In genomic region chr18:55119434-55119833, GRCh38 we compare ENCODE assay signal across 1 cellular context.
A peak's percentile ranks its signal among the peaks of the same experiment; 100 is the strongest.
TF ChIP-seq lines count a peak whose summit lies in the region.

No MANE protein-coding gene starts in this region.

TF ChIP-seq in K562, 482 proteins besides CTCF, POLR2A, EP300 and RAD21 (continued from another document):
- TF ChIP-seq GABPA (tag; conservative IDR thresholded peaks at IDR 0.05; ENCODE audit: low read depth) (0 out of 2 replicates have a peak, but pooled peaks have one; percentile 18), JUNB (CRISPR knock-in tag; conservative IDR thresholded peaks at IDR 0.05) (no peak), ARID3A (IDR thresholded peaks at IDR 0.05; ENCODE audit: borderline replicate concordance, low read depth, low read length) (no peak), TEAD1 (CRISPR knock-in tag; IDR thresholded peaks at IDR 0.05) (no peak), HEY1 (CRISPR knock-in tag; IDR thresholded peaks at IDR 0.05; ENCODE audit: borderline replicate concordance) (no peak), NR0B1 (IDR thresholded peaks at IDR 0.05; ENCODE audit: partially characterized antibody) (no peak), ZNF282 (CRISPR knock-in tag; IDR thresholded peaks at IDR 0.05) (no peak), BRF1 (IDR thresholded peaks at IDR 0.05; ENCODE audit: borderline replicate concordance, extremely low read depth, insufficient read length) (no peak), TOE1 (IDR thresholded peaks at IDR 0.05; ENCODE audit: borderline replicate concordance) (no peak), TOE1 (CRISPR knock-in tag; IDR thresholded peaks at IDR 0.05; ENCODE audit: borderline replicate concordance, low read depth) (no peak), ZNF316 (IDR thresholded peaks at IDR 0.05) (peak; percentile 50; the same call in 1 of the 2 replicates), IRF2 (CRISPR knock-in tag; IDR thresholded peaks at IDR 0.05) (no peak), HMGXB4 (CRISPR knock-in tag; IDR thresholded peaks at IDR 0.05) (no peak), TSC22D4 (tag; IDR thresholded peaks at IDR 0.05) (no peak), BCOR (IDR thresholded peaks at IDR 0.05) (no peak), LARP7 (IDR thresholded peaks at IDR 0.05) (no peak), TCF15 (CRISPR knock-in tag; IDR thresholded peaks at IDR 0.05) (no peak), SNAPC5 (CRISPR knock-in tag; IDR thresholded peaks at IDR 0.05) (no peak), SIN3B (IDR thresholded peaks at IDR 0.05; ENCODE audit: low read depth) (no peak), TRIM28 (IDR thresholded peaks at IDR 0.05) (peak; percentile 80), CBFB (CRISPR knock-in tag; IDR thresholded peaks at IDR 0.05) (no peak), MECOM (CRISPR knock-in tag; IDR thresholded peaks at IDR 0.05) (no peak), SREBF1 (IDR thresholded peaks at IDR 0.05; ENCODE audit: borderline replicate concordance, low read depth, low read length) (no peak), RNF2 (IDR thresholded peaks at IDR 0.05) (peak; percentile 59; the same call in 1 of the 2 replicates), ZBTB11 (CRISPR knock-in tag; IDR thresholded peaks at IDR 0.05) (no peak), THRA (IDR thresholded peaks at IDR 0.05) (no peak)
TF ChIP-seq in K562: peak in this region for 64.
